ENCODE assay signal across 16 cellular contexts in the genomic region with DNA sequence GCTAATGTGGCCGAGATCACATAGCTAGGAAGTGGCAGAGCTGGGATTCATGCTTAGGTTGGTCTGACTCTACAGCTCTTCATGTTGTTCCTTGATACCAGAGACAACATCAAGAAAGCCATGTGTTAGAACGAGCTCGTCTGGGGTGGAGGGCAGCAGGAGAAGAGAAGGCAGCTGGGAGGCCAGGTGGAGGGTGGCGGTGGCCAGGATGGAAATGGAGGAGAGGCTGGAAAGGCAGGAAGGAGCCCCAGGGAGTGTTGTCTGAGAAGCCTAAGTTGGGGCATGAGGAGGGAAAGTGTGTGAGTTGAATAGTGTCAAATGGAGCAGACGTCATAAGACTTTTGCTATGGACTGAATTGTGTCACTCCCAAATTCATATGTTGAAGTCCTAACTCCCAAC.
DNase-seq lines count a peak whose midpoint lies in the region; ATAC-seq and TF ChIP-seq lines count a peak whose summit lies in the region.
"Had no signal": no experiment of that assay in that cellular context is flagged by ENCODE, and none has a peak within 500 bp of the region (broad histone marks: within the 10 kb centered on the region; RNA-seq: fewer than 3 reads in every experiment).

No MANE protein-coding gene starts in this region.

- DNase-seq in activated CD8-positive, alpha-beta memory T cell treated with anti-CD3 and anti-CD28 coated beads for 24 hours = peak; percentile 43
- DNase-seq in activated CD8-positive, alpha-beta memory T cell treated with anti-CD3 and anti-CD28 coated beads, Interleukin-2, amount 50 U/mL, for 4 hours = no peak
- peak; percentile 53 for DNase-seq in esophagus muscularis mucosa (ENCODE audit: extremely low spot score)
- DNase-seq in stimulated activated naive B cell treated with anti-CD40 and anti-IgM and Interleukin-4, amounts not matched to agents 10 μg/mL and 1 μg/mL and 100 μg/mL, for 72 hours = no peak
- DNase-seq: DMS79, HFFc6, NCI-H1694, NCI-H2081 treated with DMSO at 0.1 percent for 48 hours, NCI-H2171 treated with DMSO at 0.1 percent for 48 hours, NCI-H524 treated with DMSO at 0.1 percent for 48 hours had no signal

- no peaks in the 10 kb centered on the region for H3K27me3 Mint-ChIP-seq in activated T-helper 17 cell treated with anti-CD3 and anti-CD28 coated beads, Interleukin-2, amount 50 U/mL, for 72 hours
- H3K27me3 Mint-ChIP-seq in stimulated activated naive B cell treated with anti-CD40 and anti-IgM and Interleukin-4, amounts not matched to agents 10 μg/mL and 1 μg/mL and 100 μg/mL, for 72 hours = peaks cover 11 to 23% of the 10 kb centered on the region in 2 donors

- ATAC-seq in activated T-helper 17 cell treated with anti-CD3 and anti-CD28 coated beads, Interleukin-2, amount 50 U/mL, for 72 hours (replicated peaks) = no peak
- ATAC-seq in stimulated activated naive B cell treated with anti-CD40 and anti-IgM and Interleukin-4, amounts not matched to agents 10 μg/mL and 1 μg/mL and 100 μg/mL, for 72 hours (replicated peaks) = no peak
- ATAC-seq in HG02885 (IDR thresholded peaks at IDR 0.05; ENCODE audit: poor library complexity, unreplicated experiment) = no peak
- ATAC-seq in HG03469 (IDR thresholded peaks at IDR 0.05; ENCODE audit: unreplicated experiment) = no peak

- no peak for TF ChIP-seq EP300 in esophagus muscularis mucosa (IDR thresholded peaks at IDR 0.05)

- no peaks in the 10 kb centered on the region for H3K36me3 ChIP-seq in esophagus muscularis mucosa
- H3K36me3 ChIP-seq: Peyer's patch, SJSA1 had no signal

- H3K36me3 Mint-ChIP-seq in activated T-helper 17 cell treated with anti-CD3 and anti-CD28 coated beads, Interleukin-2, amount 50 U/mL, for 72 hours (ENCODE audit: low read depth) = no peaks in the 10 kb centered on the region
- peaks cover 0 to 2% of the 10 kb centered on the region in 2 donors for H3K36me3 Mint-ChIP-seq in stimulated activated naive B cell treated with anti-CD40 and anti-IgM and Interleukin-4, amounts not matched to agents 10 μg/mL and 1 μg/mL and 100 μg/mL, for 72 hours

- H3K27me3 ChIP-seq in esophagus muscularis mucosa = no peaks in the 10 kb centered on the region
- H3K27me3 ChIP-seq: Peyer's patch, SJSA1 had no signal

- no peaks in the 10 kb centered on the region for H3K9me3 Mint-ChIP-seq in activated T-helper 17 cell treated with anti-CD3 and anti-CD28 coated beads, Interleukin-2, amount 50 U/mL, for 72 hours
- H3K9me3 Mint-ChIP-seq in stimulated activated naive B cell treated with anti-CD40 and anti-IgM and Interleukin-4, amounts not matched to agents 10 μg/mL and 1 μg/mL and 100 μg/mL, for 72 hours = no peaks in the 10 kb centered on the region

- peak overlapping the region; percentile 63 for H3K27ac Mint-ChIP-seq in activated T-helper 17 cell treated with anti-CD3 and anti-CD28 coated beads, Interleukin-2, amount 50 U/mL, for 72 hours
- H3K27ac Mint-ChIP-seq in stimulated activated naive B cell treated with anti-CD40 and anti-IgM and Interleukin-4, amounts not matched to agents 10 μg/mL and 1 μg/mL and 100 μg/mL, for 72 hours = peak overlapping the region; percentile 52
- H3K27ac Mint-ChIP-seq: HFFc6 had no signal

- no peak for TF ChIP-seq POLR2A in esophagus muscularis mucosa (IDR thresholded peaks at IDR 0.05; ENCODE audit: low read depth)

- 86% methylated on average over 5 of the region's 5 CpGs for WGBS in esophagus muscularis mucosa

- H3K27ac ChIP-seq in esophagus muscularis mucosa (replicated peaks in 1 of 4) = no peak overlapping the region
- H3K27ac ChIP-seq: C4-2B, Peyer's patch, SJSA1 had no signal

- no peak for TF ChIP-seq CTCF in esophagus muscularis mucosa (IDR thresholded peaks at IDR 0.05)

- no peaks in the 10 kb centered on the region for H3K9me3 ChIP-seq in esophagus muscularis mucosa
- H3K9me3 ChIP-seq: Peyer's patch, SJSA1 had no signal

- H3K4me3 Mint-ChIP-seq in activated T-helper 17 cell treated with anti-CD3 and anti-CD28 coated beads, Interleukin-2, amount 50 U/mL, for 72 hours = no peak overlapping the region
- H3K4me3 Mint-ChIP-seq in stimulated activated naive B cell treated with anti-CD40 and anti-IgM and Interleukin-4, amounts not matched to agents 10 μg/mL and 1 μg/mL and 100 μg/mL, for 72 hours = no peak overlapping the region
- H3K4me3 Mint-ChIP-seq: HFFc6 had no signal

- H3K4me3 ChIP-seq in esophagus muscularis mucosa = no peak overlapping the region
- H3K4me3 ChIP-seq: Peyer's patch, SJSA1 had no signal

- intact Hi-C loops in esophagus muscularis mucosa (cut with DNase I) = no loop called here

- H3K4me1 Mint-ChIP-seq in activated T-helper 17 cell treated with anti-CD3 and anti-CD28 coated beads, Interleukin-2, amount 50 U/mL, for 72 hours = peaks cover 9% of the 10 kb centered on the region
- H3K4me1 Mint-ChIP-seq in stimulated activated naive B cell treated with anti-CD40 and anti-IgM and Interleukin-4, amounts not matched to agents 10 μg/mL and 1 μg/mL and 100 μg/mL, for 72 hours = peaks cover 30 to 67% of the 10 kb centered on the region in 2 donors

- no peaks in the 10 kb centered on the region for H3K4me1 ChIP-seq in esophagus muscularis mucosa
- H3K4me1 ChIP-seq: Peyer's patch, SJSA1 had no signal

Comparison
In these comparisons a context has a peak if more than half of its experiments do, and no peak if none do; other contexts are left out.
1. DNase-seq: peak in activated CD8-positive, alpha-beta memory T cell treated with anti-CD3 and anti-CD28 coated beads for 24 hours (single experiment) and esophagus muscularis mucosa (single experiment); none in activated CD8-positive, alpha-beta memory T cell treated with anti-CD3 and anti-CD28 coated beads, Interleukin-2, amount 50 U/mL, for 4 hours (single experiment) and stimulated activated naive B cell treated with anti-CD40 and anti-IgM and Interleukin-4, amounts not matched to agents 10 μg/mL and 1 μg/mL and 100 μg/mL, for 72 hours (single experiment).